ENCODE assay signal across 8 cellular contexts in genomic region chr20:3889489-3890409, GRCh38. TPM values are rescaled to one million over a fixed set of nuclear protein-coding genes. Genes with fewer than 3 reads are reported as not detected.
A peak's percentile ranks its signal among the peaks of the same experiment; 100 is the strongest.
DNase-seq lines count a peak whose midpoint lies in the region; ATAC-seq, FAIRE-seq and TF ChIP-seq lines count a peak whose summit lies in the region.

No MANE protein-coding gene starts in this region.

- intact Hi-C loops in ascending aorta (cut with DNase I) = loop anchor here (1.0 to 2.0 kb wide), 4 partner anchors 43 to 196 kb away; partner anchors contain the start of genes AP5S1 and RNF24

- DNase-seq in SIG-M5 treated with dmso at 0.1 percent for 504 hours (lab: John Stamatoyannopoulos, UW; ENCODE audit: unreplicated experiment) (peak; percentile 46), SIG-M5 (lab: John Stamatoyannopoulos, UW) (no peak), RPMI8226 (peak; percentile 52), ascending aorta (ENCODE audit: low spot score in 2 of 2) (no peak), small intestine (peak; percentile 25)

- FAIRE-seq in small intestine (lab: Jason Lieb, UNC) = no peak

- H3K27me3 ChIP-seq in ascending aorta = no peaks in the 10 kb centered on the region
- no peaks in the 10 kb centered on the region for H3K27me3 ChIP-seq in iPS-18a (ENCODE audit: control insufficient read depth, insufficient read depth, low read length)
- no peaks in the 10 kb centered on the region for H3K27me3 ChIP-seq in small intestine (ENCODE audit: control insufficient read depth in 2 of 2, insufficient read depth in 2 of 2, low read length in 2 of 2)

- ATAC-seq in HG03039 (IDR thresholded peaks at IDR 0.05; ENCODE audit: unreplicated experiment) (peak; percentile 20), HG03025 (IDR thresholded peaks at IDR 0.05; ENCODE audit: low FRiP score, unreplicated experiment) (no peak)

- TF ChIP-seq CTCF in ascending aorta (IDR thresholded peaks at IDR 0.05) = peak in 1 of 3 experiments; percentile 31

- peak overlapping the region; percentile 97 to 99 for H3K4me3 ChIP-seq in ascending aorta
- peak overlapping the region; percentile 99 for H3K4me3 ChIP-seq in iPS-18a (ENCODE audit: low read length)
- H3K4me3 ChIP-seq in small intestine (ENCODE audit: low read depth in 1 of 2, low read length in 2 of 2) = peak overlapping the region; percentile 82 to 99

- WGBS in small intestine, 3 donors = 0 to 1% (median 0%) methylated on average over 45 to 68 of the region's 68 CpGs

- H3K9ac ChIP-seq in iPS-18a (ENCODE audit: low read length) = peak overlapping the region; percentile 90

- H3K27ac ChIP-seq in ascending aorta (peak overlapping the region; percentile 96 to 99), iPS-18a (ENCODE audit: low read length) (peak overlapping the region; percentile 54), small intestine (ENCODE audit: low read depth in 1 of 2, low read length in 1 of 2) (peak overlapping the region; percentile 82 to 92)

- H3K4me1 ChIP-seq in ascending aorta (peaks cover 10 to 39% of the 10 kb centered on the region in 2 donors), iPS-18a (ENCODE audit: control insufficient read depth, low read depth, low read length) (peaks cover 23% of the 10 kb centered on the region), small intestine (ENCODE audit: control insufficient read depth in 2 of 2, insufficient read depth in 1 of 2, low read depth in 1 of 2, low read length in 1 of 2) (peaks cover 7 to 17% of the 10 kb centered on the region in 2 donors)

- no peaks in the 10 kb centered on the region for H3K9me3 ChIP-seq in ascending aorta
- no peaks in the 10 kb centered on the region for H3K9me3 ChIP-seq in iPS-18a (ENCODE audit: control insufficient read depth, low read depth, low read length)
- H3K9me3 ChIP-seq in small intestine (ENCODE audit: control insufficient read depth, low read depth) = no peaks in the 10 kb centered on the region

- no peaks in the 10 kb centered on the region for H3K36me3 ChIP-seq in ascending aorta
- peaks cover 11% of the 10 kb centered on the region for H3K36me3 ChIP-seq in iPS-18a (ENCODE audit: control insufficient read depth, low read depth, low read length)
- peaks cover 0 to 2% of the 10 kb centered on the region in 2 donors for H3K36me3 ChIP-seq in small intestine (ENCODE audit: control insufficient read depth in 2 of 2, insufficient read depth in 2 of 2, low read length in 2 of 2)

RNA-seq across cellular contexts. Expression of gene PANK2, which starts 0.6 kb away (rescaled TPM):
- 81.1 TPM for total RNA-seq in ascending aorta
- 10 to 100 TPM; 18.9 to 35.1 (median 24.2) TPM for polyA plus RNA-seq in small intestine

RNA-seq across cellular contexts. Expression of gene MAVS, which starts 43.1 kb away (rescaled TPM):
- 35.2 TPM for total RNA-seq in ascending aorta
- polyA plus RNA-seq in small intestine = 10 to 100 TPM in 2 of 3 donors, 1 to 10 TPM in 1; 6.2 to 32.7 (median 11.6) TPM

Comparison
In these comparisons a context has a peak if more than half of its experiments do, and no peak if none do; other contexts are left out.
1. DNase-seq: peak in SIG-M5 treated with dmso at 0.1 percent for 504 hours (single experiment), RPMI8226 (single experiment) and small intestine (single experiment); none in SIG-M5 (single experiment) and ascending aorta (0 of 2).
2. Peak in every context shown above with its lines, with median percentiles within 50 percentile points of each other: H3K27ac ChIP-seq and H3K4me3 ChIP-seq.